Comparison of ENCODE assay signal across 8 cellular contexts in the genomic region with DNA sequence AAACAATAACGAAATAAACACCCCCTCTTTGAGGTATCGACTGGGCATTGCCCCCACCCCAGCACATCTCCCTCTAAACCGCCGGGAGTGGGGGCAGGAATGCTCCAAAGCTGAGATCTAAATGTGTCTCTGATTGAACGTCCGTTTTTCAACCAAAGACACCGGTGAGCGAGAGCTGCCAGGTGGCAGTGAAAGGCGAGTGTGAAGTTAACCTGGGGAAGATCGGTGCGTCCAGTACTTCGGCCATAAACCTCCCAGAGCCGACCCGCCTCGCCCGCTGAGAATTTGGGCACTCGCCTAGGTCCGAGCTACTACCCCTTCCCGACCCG. TPM values are rescaled to one million over a fixed set of nuclear protein-coding genes. Genes with fewer than 3 reads are reported as not detected.
DNase-seq lines count a peak whose midpoint lies in the region; ATAC-seq and TF ChIP-seq lines count a peak whose summit lies in the region.

No MANE protein-coding gene starts in this region.

- H3K9me2 ChIP-seq in GM23338 (ENCODE audit: insufficient read depth): no peaks in the 10 kb centered on the region
- no peaks in the 10 kb centered on the region for H3K9me2 ChIP-seq in OCI-LY7 (ENCODE audit: insufficient read depth, low read length)

- POLR2A ChIA-PET in OCI-LY7 (lab: Charles Lee): interaction anchor here (0.5 to 1.8 kb wide), 10 partner anchors 10 to 786 kb away, joined by 3 to 6 read pairs (median 4); a partner anchor contains a TSS

- H2AFZ ChIP-seq in DND-41 (ENCODE audit: low read depth, low read length) (peak overlapping the region; percentile 93), GM23338 (peak overlapping the region; percentile 95), OCI-LY7 (ENCODE audit: low read length) (peak overlapping the region; percentile 96; the same call in 1 of the 2 replicates)

- H3K36me3 Mint-ChIP-seq in GM23338 (ENCODE audit: low read depth): peaks cover 18% of the 10 kb centered on the region

- H3K27ac ChIP-seq in DND-41 (ENCODE audit: low read length) (peak overlapping the region; percentile 63), GM23338 (ENCODE audit: low read depth) (peak overlapping the region; percentile 83; the same call in 1 of the 2 replicates), OCI-LY7 (ENCODE audit: low read depth, low read length, poor library complexity, severe bottlenecking) (peak overlapping the region; percentile 42), duodenal mucosa (ENCODE audit: low read depth, low read length) (peak overlapping the region; percentile 78)

- peak overlapping the region; percentile 64 to 89; a peak in 3 of 4 replicates for H3K4me3 ChIP-seq in DND-41 (ENCODE audit: low read depth in 1 of 2, low read length in 2 of 2)
- peak overlapping the region; percentile 93 for H3K4me3 ChIP-seq in GM23338
- H3K4me3 ChIP-seq in OCI-LY7 (ENCODE audit: low read depth, low read length, poor library complexity, severe bottlenecking): peak overlapping the region; percentile 83
- H3K4me3 ChIP-seq in duodenal mucosa (ENCODE audit: low read depth in 1 of 2, low read length in 2 of 2): peak overlapping the region; percentile 87
- H3K4me3 ChIP-seq in mucosa of stomach (ENCODE audit: low read length): peak overlapping the region; percentile 6

- H3K9me3 ChIP-seq in DND-41 (ENCODE audit: insufficient read depth, low read length, severe bottlenecking): no peaks in the 10 kb centered on the region
- H3K9me3 ChIP-seq in OCI-LY7 (ENCODE audit: low read length): no peaks in the 10 kb centered on the region
- H3K9me3 ChIP-seq in duodenal mucosa (ENCODE audit: control insufficient read depth in 1 of 2, low read length in 2 of 2): no peaks in the 10 kb centered on the region
- H3K9me3 ChIP-seq in mucosa of stomach (ENCODE audit: control insufficient read depth, low read length): no peaks in the 10 kb centered on the region

- H3K36me3 ChIP-seq in DND-41 (ENCODE audit: insufficient read depth, low read length) (peaks cover 28% of the 10 kb centered on the region), GM23338 (ENCODE audit: insufficient read depth) (peaks cover 12% of the 10 kb centered on the region), OCI-LY7 (ENCODE audit: insufficient read depth, low read length) (peaks cover 23% of the 10 kb centered on the region), duodenal mucosa (ENCODE audit: control insufficient read depth in 1 of 2, insufficient read depth in 2 of 2, low read length in 2 of 2) (peaks cover 10 to 22% of the 10 kb centered on the region in 2 donors), mucosa of stomach (ENCODE audit: control insufficient read depth, insufficient read depth, low read length) (no peaks in the 10 kb centered on the region)

- DNase-seq in DND-41 (no peak), GM23338 (ENCODE audit: low spot score) (peak; percentile 34), OCI-LY7 (ENCODE audit: low spot score) (peak; percentile 49), hippocampal formation (lab: John Stamatoyannopoulos, UW) (no peak)
- DNase-seq in activated CD8-positive, alpha-beta memory T cell treated with anti-CD3 and anti-CD28 coated beads, Interleukin-2, amount 50 U/mL, for 48 hours: no peak

- H4K20me1 ChIP-seq in DND-41 (ENCODE audit: insufficient read depth, low read length): no peaks in the 10 kb centered on the region
- no peaks in the 10 kb centered on the region; the same call in 1 of the 2 replicates for H4K20me1 ChIP-seq in GM23338 (replicated peaks; ENCODE audit: insufficient read depth)
- H4K20me1 ChIP-seq in OCI-LY7 (ENCODE audit: insufficient read depth, low read length): no peaks in the 10 kb centered on the region

- peak overlapping the region; percentile 90 for H3K4me3 Mint-ChIP-seq in GM23338

- H3K27me3 Mint-ChIP-seq in GM23338 (ENCODE audit: insufficient read depth, low read depth, poor library complexity): no peaks in the 10 kb centered on the region

- no peak; the same call in 2 of the 3 replicates for ATAC-seq in DND-41 (ENCODE audit: insufficient read depth, low read depth)
- peak; percentile 41 for ATAC-seq in GM23338
- ATAC-seq in HG03135 (IDR thresholded peaks at IDR 0.05; ENCODE audit: unreplicated experiment): no peak

- H3K4me2 ChIP-seq in DND-41 (ENCODE audit: insufficient read depth, low read length): peak overlapping the region; percentile 89
- peak overlapping the region; percentile 100 for H3K4me2 ChIP-seq in GM23338
- H3K4me2 ChIP-seq in OCI-LY7 (ENCODE audit: low read length): peak overlapping the region; percentile 94

- no peaks in the 10 kb centered on the region for H3F3A ChIP-seq in GM23338 (replicated peaks; ENCODE audit: low read depth)

- H3K4me1 ChIP-seq in DND-41 (ENCODE audit: insufficient read depth, low read length) (peaks cover 27% of the 10 kb centered on the region), GM23338 (ENCODE audit: insufficient read depth) (peaks cover 10% of the 10 kb centered on the region), OCI-LY7 (ENCODE audit: insufficient read depth, low read length, poor library complexity, severe bottlenecking) (peaks cover 22% of the 10 kb centered on the region), duodenal mucosa (ENCODE audit: control insufficient read depth in 1 of 2, insufficient read depth in 2 of 2, low read length in 2 of 2) (peaks cover 8 to 12% of the 10 kb centered on the region in 2 donors), mucosa of stomach (ENCODE audit: control insufficient read depth, insufficient read depth, low read length) (peaks cover 9% of the 10 kb centered on the region)

- H3K9ac ChIP-seq in DND-41 (ENCODE audit: low read depth, low read length) (peak overlapping the region; percentile 91), duodenal mucosa (ENCODE audit: low read depth in 1 of 2, low read length in 2 of 2) (peak overlapping the region; percentile 71 to 81), mucosa of stomach (ENCODE audit: low read length) (peak overlapping the region; percentile 82)

- BruUV-seq in OCI-LY7 (replicated peaks; lab: Mats Ljungman, UMichigan): no TSS peak

- intact Hi-C loops in OCI-LY7 (cut with micrococcal nuclease; ENCODE audit: unreplicated experiment): no loop called here

- TF ChIP-seq CTCF in DND-41 (IDR thresholded peaks at IDR 0.05; ENCODE audit: borderline replicate concordance, extremely low read depth, low read length, poor library complexity, severe bottlenecking) (no peak), GM23338 (conservative IDR thresholded peaks at IDR 0.05; ENCODE audit: low read depth in 2 of 2) (no peak), OCI-LY7 (conservative IDR thresholded peaks at IDR 0.05; ENCODE audit: low read length) (no peak)

- H3K79me2 ChIP-seq in DND-41 (ENCODE audit: insufficient read depth, low read length) (peaks cover 13% of the 10 kb centered on the region), GM23338 (replicated peaks; ENCODE audit: insufficient read depth) (peaks cover 20% of the 10 kb centered on the region), OCI-LY7 (ENCODE audit: insufficient read depth, low read depth, low read length) (peaks cover 11% of the 10 kb centered on the region; the same call in 1 of the 2 replicates)

- H3K9me3 Mint-ChIP-seq in GM23338: no peaks in the 10 kb centered on the region; the same call in 2 of the 3 replicates

- peaks cover 16% of the 10 kb centered on the region for H3K4me1 Mint-ChIP-seq in GM23338

- H3K27me3 ChIP-seq in DND-41 (ENCODE audit: insufficient read depth, low read length, poor library complexity) (no peaks in the 10 kb centered on the region), GM23338 (ENCODE audit: insufficient read depth) (no peaks in the 10 kb centered on the region), duodenal mucosa (ENCODE audit: control insufficient read depth in 1 of 2, insufficient read depth in 2 of 2, low read length in 2 of 2) (no peaks in the 10 kb centered on the region), mucosa of stomach (ENCODE audit: control insufficient read depth, insufficient read depth, low read length) (no peaks in the 10 kb centered on the region)

- H3K27ac Mint-ChIP-seq in GM23338: peak overlapping the region; percentile 78

- CTCF ChIA-PET in OCI-LY7 (lab: Charles Lee; ENCODE audit: unreplicated experiment): interaction anchor here (0.9 to 1.6 kb wide), 3 partner anchors 27 to 102 kb away, joined by 4 to 7 read pairs (median 6); no protein-coding TSS in a partner anchor

TF ChIP-seq in GM23338, 12 proteins besides CTCF, POLR2A, EP300 and RAD21 (continues in another document):
- TF ChIP-seq POLR2AphosphoS5 (IDR thresholded peaks at IDR 0.05; ENCODE audit: low read depth): no peak
- no peak for TF ChIP-seq ZNF331 (CRISPR knock-in tag; IDR thresholded peaks at IDR 0.05; ENCODE audit: low read depth)

RNA-seq across cellular contexts. Expression of a gene that starts 0.6 kb away (rescaled TPM):
- total RNA-seq in GM23338 (2014; rRNA removed; shearing (Covaris generic)): 22.2 and 31.6 TPM in 2 replicates
- polyA plus RNA-seq in GM23338 (2016; fragmentation: Nextera tagmentation; extraction: Ambion mirVana): 4.6 and 5.3 TPM in 2 replicates
- total RNA-seq in OCI-LY7 (2014; rRNA removed; shearing (Covaris generic)): 16.1 and 17.6 TPM in 2 replicates
- total RNA-seq in OCI-LY7 (2022): 33.7 and 36.4 TPM in 2 replicates

RNA-seq across cellular contexts. Expression of a gene that starts 14.2 kb away (rescaled TPM):
- not detected in 2 replicates for total RNA-seq in GM23338 (2014; rRNA removed; shearing (Covaris generic))
- not detected in 2 replicates for polyA plus RNA-seq in GM23338 (2016; fragmentation: Nextera tagmentation; extraction: Ambion mirVana)
- total RNA-seq in OCI-LY7 (2014; rRNA removed; shearing (Covaris generic)): not detected in 2 replicates
- not detected in 2 replicates for total RNA-seq in OCI-LY7 (2022)

RNA-seq across cellular contexts. Expression of a gene that starts 50.8 kb away (rescaled TPM):
- total RNA-seq in GM23338 (2014; rRNA removed; shearing (Covaris generic)): 2.8 and 3.7 TPM in 2 replicates
- 0.78 and 1.4 TPM in 2 replicates for polyA plus RNA-seq in GM23338 (2016; fragmentation: Nextera tagmentation; extraction: Ambion mirVana)
- not detected in 2 replicates for total RNA-seq in OCI-LY7 (2014; rRNA removed; shearing (Covaris generic))
- total RNA-seq in OCI-LY7 (2022): not detected in 2 replicates

Comparison
In these comparisons a context has a peak if more than half of its experiments do, and no peak if none do; other contexts are left out.
1. DNase-seq: peak in GM23338 (single experiment) and OCI-LY7 (single experiment); none in DND-41 (single experiment), hippocampal formation (0 of 2) and activated CD8-positive, alpha-beta memory T cell treated with anti-CD3 and anti-CD28 coated beads, Interleukin-2, amount 50 U/mL, for 48 hours (single experiment).
2. H3K4me3 ChIP-seq: peak in every context shown above with its lines; median percentile 93 in GM23338; 87 in duodenal mucosa; 83 in OCI-LY7; 76 in DND-41; 6 in mucosa of stomach.
3. Peak in every context shown above with its lines, with median percentiles within 50 percentile points of each other: H2AFZ ChIP-seq, H3K27ac ChIP-seq, H3K4me2 ChIP-seq and H3K9ac ChIP-seq.